In the genomic region with DNA sequence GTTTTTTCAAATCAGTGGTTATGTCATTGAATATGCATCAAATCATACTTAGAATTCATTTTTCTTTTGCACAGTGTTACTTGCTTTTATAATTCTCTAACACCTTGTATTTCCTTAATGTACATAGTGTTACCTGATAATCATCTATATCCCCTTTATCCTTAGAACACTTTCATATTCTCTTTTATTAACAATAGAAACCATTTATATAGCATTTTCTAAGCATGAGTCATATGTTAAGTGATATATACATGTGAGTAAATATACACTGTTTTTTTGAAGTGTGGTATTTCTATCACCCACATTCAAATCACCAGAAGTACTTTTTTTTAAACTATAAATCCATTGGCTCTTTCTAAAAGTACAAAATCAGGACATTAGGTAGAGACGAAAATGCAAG, we compare ENCODE assay signal across 24 cellular contexts. TPM values are rescaled to one million over a fixed set of nuclear protein-coding genes. Genes with fewer than 3 reads are reported as not detected.
DNase-seq lines count a peak whose midpoint lies in the region; ATAC-seq, FAIRE-seq and TF ChIP-seq lines count a peak whose summit lies in the region.
"Had no signal": no experiment of that assay in that cellular context is flagged by ENCODE, and none has a peak within 500 bp of the region (broad histone marks: within the 10 kb centered on the region; RNA-seq: fewer than 3 reads in every experiment).

No MANE protein-coding gene starts in this region.

- H3K4me1 ChIP-seq in GM23338 (ENCODE audit: insufficient read depth) (peaks cover 45% of the 10 kb centered on the region), PC-3 (ENCODE audit: insufficient read depth, low read length) (peaks cover 33% of the 10 kb centered on the region), endothelial cell of umbilical vein (ENCODE audit: control insufficient read depth, extremely low read depth, insufficient read depth, low read length) (peaks cover 28% of the 10 kb centered on the region)
- H3K4me1 ChIP-seq: BE2C, HAP-1 had no signal

- H3K4me2 ChIP-seq in GM23338 = peak overlapping the region; percentile 59; the same call in 1 of the 2 replicates
- H3K4me2 ChIP-seq in PC-3 (ENCODE audit: low read length) = 0 out of 2 replicates have a peak overlapping the region, but pooled peaks have one; percentile 24
- H3K4me2 ChIP-seq in endothelial cell of umbilical vein (ENCODE audit: insufficient read depth, low read length) = peak overlapping the region; percentile 55
- H3K4me2 ChIP-seq: A549; BLaER1 treated with 17β-estradiol and CSF1 and Interleukin-3, amounts not matched to agents 10 nM and 100 nM had no signal

- H3K9ac ChIP-seq in PC-3 (ENCODE audit: low read length) (no peak overlapping the region), endothelial cell of umbilical vein (replicated peaks; ENCODE audit: extremely low read depth, insufficient read depth, low read length) (no peak overlapping the region)
- H3K9ac ChIP-seq: BLaER1 treated with 17β-estradiol and CSF1 and Interleukin-3, amounts not matched to agents 10 nM and 100 nM had no signal

- H3K27me3 ChIP-seq in GM23338 (ENCODE audit: insufficient read depth) = no peaks in the 10 kb centered on the region
- no peaks in the 10 kb centered on the region for H3K27me3 ChIP-seq in PC-3 (ENCODE audit: low read length)
- H3K27me3 ChIP-seq in endothelial cell of umbilical vein (ENCODE audit: control insufficient read depth in 2 of 2, insufficient read depth in 2 of 2, low read length in 2 of 2) = no peaks in the 10 kb centered on the region
- H3K27me3 ChIP-seq: BE2C; BLaER1 treated with 17β-estradiol and CSF1 and Interleukin-3, amounts not matched to agents 10 nM and 100 nM had no signal

- ATAC-seq in GM23338 (no peak), PC-3 (peak; percentile 50), GM21423 (IDR thresholded peaks at IDR 0.05; ENCODE audit: unreplicated experiment) (no peak), GM19395 (IDR thresholded peaks at IDR 0.05; ENCODE audit: unreplicated experiment) (no peak), GM18502 (IDR thresholded peaks at IDR 0.05; ENCODE audit: poor library complexity, unreplicated experiment) (no peak)
- ATAC-seq: A549 had no signal

- H3K36me3 ChIP-seq in GM23338 (ENCODE audit: insufficient read depth) (no peaks in the 10 kb centered on the region), PC-3 (ENCODE audit: low read depth, low read length) (no peaks in the 10 kb centered on the region), endothelial cell of umbilical vein (ENCODE audit: control insufficient read depth in 2 of 2, extremely low read depth in 1 of 2, insufficient read depth in 2 of 2, low read length in 2 of 2) (no peaks in the 10 kb centered on the region)
- H3K36me3 ChIP-seq: BE2C; BLaER1 treated with 17β-estradiol and CSF1 and Interleukin-3, amounts not matched to agents 10 nM and 100 nM; HAP-1 had no signal

- H3K9me1 ChIP-seq in endothelial cell of umbilical vein (replicated peaks; ENCODE audit: control insufficient read depth, extremely low read depth, insufficient read depth, low read length) = no peaks in the 10 kb centered on the region

- H3F3A ChIP-seq in GM23338 (replicated peaks; ENCODE audit: low read depth) (no peaks in the 10 kb centered on the region), PC-3 (ENCODE audit: low read length, unreplicated experiment) (no peaks in the 10 kb centered on the region)

- TF ChIP-seq CTCF in GM23338 (conservative IDR thresholded peaks at IDR 0.05; ENCODE audit: low read depth in 2 of 2) (no peak), PC-3 (conservative IDR thresholded peaks at IDR 0.05; ENCODE audit: low read depth, low read length) (no peak), endothelial cell of umbilical vein (IDR thresholded peaks at IDR 0.05; ENCODE audit: extremely low read depth in 1 of 2, insufficient read depth in 1 of 2, low read depth in 1 of 2, low read length in 2 of 2) (no peak)

- no peak for FAIRE-seq in endothelial cell of umbilical vein (lab: Jason Lieb, UNC)
- FAIRE-seq: A549, GM12892, H54 had no signal

- H3K27ac ChIP-seq in GM23338 (ENCODE audit: low read depth) (no peak overlapping the region), PC-3 (ENCODE audit: low read length) (no peak overlapping the region), endothelial cell of umbilical vein (ENCODE audit: insufficient read depth, low read depth, low read length) (no peak overlapping the region)
- H3K27ac ChIP-seq: A549; BLaER1 treated with 17β-estradiol and CSF1 and Interleukin-3, amounts not matched to agents 10 nM and 100 nM had no signal

- intact Hi-C loops in PC-3 (cut with micrococcal nuclease) = no loop called here
- intact Hi-C loops in endothelial cell of umbilical vein (cut with micrococcal nuclease) = loop anchor here (2.0 to 5.0 kb wide), 2 partner anchors 16 to 153 kb away; a partner anchor contains a TSS

- no peaks in the 10 kb centered on the region for H3K9me2 ChIP-seq in GM23338 (ENCODE audit: insufficient read depth)
- H3K9me2 ChIP-seq in PC-3 (replicated peaks; ENCODE audit: low read length) = no peaks in the 10 kb centered on the region

- no peak overlapping the region for H2AFZ ChIP-seq in GM23338
- H2AFZ ChIP-seq in PC-3 (ENCODE audit: low read length) = no peak overlapping the region
- H2AFZ ChIP-seq in endothelial cell of umbilical vein (ENCODE audit: low read depth, low read length) = no peak overlapping the region

- H3K36me3 Mint-ChIP-seq in GM23338 (ENCODE audit: low read depth) = no peaks in the 10 kb centered on the region
- H3K36me3 Mint-ChIP-seq: CD14-positive monocyte; CD8-positive, alpha-beta memory T cell had no signal

- H3K9me3 ChIP-seq in PC-3 (ENCODE audit: low read length) (no peaks in the 10 kb centered on the region), endothelial cell of umbilical vein (replicated peaks; ENCODE audit: control insufficient read depth, insufficient read depth, low read length) (no peaks in the 10 kb centered on the region)
- H3K9me3 ChIP-seq: A549; BE2C; BLaER1 treated with 17β-estradiol and CSF1 and Interleukin-3, amounts not matched to agents 10 nM and 100 nM; HAP-1 had no signal

- H3K4me3 ChIP-seq in GM23338 (no peak overlapping the region), PC-3 (ENCODE audit: low read length) (no peak overlapping the region), endothelial cell of umbilical vein (replicated peaks in 1 of 3; ENCODE audit: insufficient read depth in 1 of 3, low read depth in 1 of 3, low read length in 3 of 3) (no peak overlapping the region)
- H3K4me3 ChIP-seq: A549; BLaER1 treated with 17β-estradiol and CSF1 and Interleukin-3, amounts not matched to agents 10 nM and 100 nM; HAP-1 had no signal

- H3K79me2 ChIP-seq in GM23338 (replicated peaks; ENCODE audit: insufficient read depth) = no peaks in the 10 kb centered on the region
- no peaks in the 10 kb centered on the region for H3K79me2 ChIP-seq in PC-3 (ENCODE audit: low read length)
- no peaks in the 10 kb centered on the region for H3K79me2 ChIP-seq in endothelial cell of umbilical vein (ENCODE audit: control insufficient read depth, insufficient read depth, low read length)

- H3K4me1 Mint-ChIP-seq in GM23338 = peaks cover 53% of the 10 kb centered on the region
- H3K4me1 Mint-ChIP-seq: CD14-positive monocyte; CD8-positive, alpha-beta memory T cell had no signal

- H3K9me3 Mint-ChIP-seq in GM23338 = no peaks in the 10 kb centered on the region

- peaks cover 2% of the 10 kb centered on the region for H3K27me3 Mint-ChIP-seq in GM23338 (ENCODE audit: insufficient read depth, low read depth, poor library complexity)
- H3K27me3 Mint-ChIP-seq: CD4-positive, alpha-beta T cell; CD8-positive, alpha-beta memory T cell had no signal

- TF ChIP-seq POLR2A in endothelial cell of umbilical vein (IDR thresholded peaks at IDR 0.05; ENCODE audit: low read depth, low read length) = no peak

- no peak overlapping the region for H3K4me3 Mint-ChIP-seq in GM23338
- H3K4me3 Mint-ChIP-seq: CD14-positive monocyte; CD4-positive, alpha-beta T cell; CD8-positive, alpha-beta memory T cell had no signal

- dilution Hi-C loops in endothelial cell of umbilical vein (cut with MboI; ENCODE audit: extremely low pct_ligation_motif_present, low sequenced_read_pairs) = no loop called here

- DNase-seq in COLO829 (ENCODE audit: low spot score) (peak; percentile 26), GM23338 (ENCODE audit: low spot score) (no peak), PC-3 (peak; percentile 45), endothelial cell of umbilical vein (ENCODE audit: low read depth, low spot score) (peak; percentile 43), DMS79 treated with DMSO at 0.1 percent for 48 hours (lab: John Stamatoyannopoulos, UW) (no peak)
- DNase-seq: 8988T; ACHN; AML-193; BE2C; Calu3; CD4-positive, alpha-beta T cell; CD8-positive, alpha-beta memory T cell; COR-L47; DMS79; GOT3 had no signal

- CTCF ChIA-PET in PC-3 (lab: Charles Lee) (no interaction called here), endothelial cell of umbilical vein (lab: Charles Lee) (no interaction called here)

- POLR2A ChIA-PET in PC-3 (lab: Charles Lee; ENCODE audit: unreplicated experiment) (no interaction called here), endothelial cell of umbilical vein (lab: Charles Lee) (no interaction called here)

- BruUV-seq in PC-3 (replicated peaks; lab: Mats Ljungman, UMichigan) (no TSS peak), endothelial cell of umbilical vein (replicated peaks; lab: Mats Ljungman, UMichigan) (no TSS peak)

- H3K27ac Mint-ChIP-seq in GM23338 = no peak overlapping the region
- H3K27ac Mint-ChIP-seq: CD14-positive monocyte; CD4-positive, alpha-beta T cell; CD8-positive, alpha-beta memory T cell had no signal

- no peaks in the 10 kb centered on the region for H4K20me1 ChIP-seq in GM23338 (replicated peaks; ENCODE audit: insufficient read depth)
- no peaks in the 10 kb centered on the region for H4K20me1 ChIP-seq in PC-3 (ENCODE audit: low read length)
- no peaks in the 10 kb centered on the region for H4K20me1 ChIP-seq in endothelial cell of umbilical vein (replicated peaks; ENCODE audit: control insufficient read depth, extremely low read depth, insufficient read depth, low read length)
- H4K20me1 ChIP-seq: BLaER1 treated with 17β-estradiol and CSF1 and Interleukin-3, amounts not matched to agents 10 nM and 100 nM had no signal

TF ChIP-seq in GM23338, 12 proteins besides CTCF, POLR2A, EP300 and RAD21 (continues in another document):
- TF ChIP-seq JUNB (IDR thresholded peaks at IDR 0.05; ENCODE audit: unreplicated experiment) = no peak

RNA-seq across cellular contexts. Expression of a gene that starts 15.3 kb away (rescaled TPM):
- total RNA-seq in GM23338 (2014; rRNA removed; shearing (Covaris generic)) = 0.12 and 0.24 TPM in 2 replicates
- 0.05 and 0.07 TPM in 2 replicates for polyA plus RNA-seq in GM23338 (2016; fragmentation: Nextera tagmentation; extraction: Ambion mirVana)
- 2.0 and 2.2 TPM in 2 replicates for total RNA-seq in PC-3 (2014; rRNA removed)
- 0.31 and 1.3 TPM in 2 replicates for total RNA-seq in endothelial cell of umbilical vein
- 0.25 and 0.39 TPM in 2 replicates for polyA plus RNA-seq in endothelial cell of umbilical vein
- polyA plus RNA-seq in endothelial cell of umbilical vein (2011; cell fraction: cytosol; rRNA removed) = 0.28 and 0.30 TPM in 2 replicates
- polyA plus RNA-seq in endothelial cell of umbilical vein (2011; cell fraction: nucleus; rRNA removed) = 0.76 and 1.0 TPM in 2 replicates
- polyA plus RNA-seq in endothelial cell of umbilical vein (2012) = 0.94 and 1.7 TPM in 2 replicates
- 1.1 and 2.7 TPM in 2 replicates for polyA minus RNA-seq in endothelial cell of umbilical vein
- not detected for polyA minus RNA-seq in endothelial cell of umbilical vein (2011; cell fraction: cytosol; rRNA and poly(A)+ RNA removed)
- 2.8 and 3.7 TPM in 2 replicates for polyA minus RNA-seq in endothelial cell of umbilical vein (2011; cell fraction: nucleus; rRNA and poly(A)+ RNA removed)
- total RNA-seq: Calu3; CD4-positive, alpha-beta T cell; CD8-positive, alpha-beta memory T cell had no signal
- polyA plus RNA-seq: CD14-positive monocyte; CD8-positive, alpha-beta memory T cell had no signal

Comparison
In these comparisons a context has a peak if more than half of its experiments do, and no peak if none do; other contexts are left out.
1. DNase-seq: peak in COLO829 (single experiment), PC-3 (single experiment) and endothelial cell of umbilical vein (single experiment); none in GM23338 (single experiment) and DMS79 treated with DMSO at 0.1 percent for 48 hours (single experiment).
2. Peak in every context shown above with its lines, with median percentiles within 50 percentile points of each other: H3K4me2 ChIP-seq.